34 cellular contexts compared by ENCODE assay signal in the genomic region with DNA sequence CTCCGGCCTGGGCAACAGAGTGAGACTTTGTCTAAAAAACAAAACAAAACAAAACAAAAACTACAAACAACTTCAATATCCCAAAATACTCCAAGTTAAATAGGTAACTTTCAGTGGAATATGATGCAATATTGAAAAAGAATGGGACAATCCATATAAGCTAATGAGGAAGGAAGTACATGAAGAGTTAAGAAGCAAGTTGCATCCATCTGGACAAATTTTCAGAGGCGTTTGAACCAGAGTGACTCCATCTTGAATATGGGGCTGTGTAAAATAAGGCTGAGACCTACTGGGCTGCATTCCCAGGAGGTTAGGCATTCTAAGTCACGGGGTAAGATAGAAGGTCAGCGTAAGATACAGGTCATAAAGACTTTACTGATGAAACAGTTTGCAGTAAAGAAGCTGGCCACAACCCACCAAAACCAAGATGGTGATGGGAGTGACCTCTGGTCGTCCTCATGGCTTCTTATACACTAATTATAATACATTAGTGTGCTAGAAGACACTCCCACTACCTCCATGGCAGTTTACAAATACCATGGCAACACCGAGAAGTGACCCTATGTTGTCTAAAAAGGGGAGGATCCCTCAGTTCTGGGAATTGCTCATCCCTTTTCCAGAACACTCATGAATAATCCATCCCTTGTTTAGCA. TPM values are rescaled to one million over a fixed set of nuclear protein-coding genes. Genes with fewer than 3 reads are reported as not detected.
"Had no signal": no experiment of that assay in that cellular context is flagged by ENCODE, and none has a peak within 500 bp of the region (broad histone marks: within the 10 kb centered on the region; RNA-seq: fewer than 3 reads in every experiment).

No MANE protein-coding gene starts in this region.

- H3K9ac ChIP-seq: parathyroid adenoma had no signal

- H3K27ac ChIP-seq: breast epithelium, gastrocnemius medialis, parathyroid adenoma, suprapubic skin, tibial nerve, uterus had no signal

- H3K9me3 ChIP-seq: adrenal gland, breast epithelium, gastrocnemius medialis, suprapubic skin, tibial nerve, uterus had no signal

- H3K4me1 Mint-ChIP-seq: activated CD4-positive, alpha-beta T cell treated with anti-CD3 and anti-CD28 coated beads for 36 hours; central memory CD8-positive, alpha-beta T cell; stimulated activated effector memory CD8-positive, alpha-beta T cell treated with anti-CD3 and anti-CD28 coated beads, Interleukin-12 subunit alpha, Interleukin-12 subunit beta, amount 100 ng/mL, for 72 hours; stimulated activated naive CD8-positive, alpha-beta T cell treated with anti-CD3 and anti-CD28 coated beads, Interleukin-15, amount 100 ng/mL, for 72 hours had no signal

- H3K36me3 Mint-ChIP-seq: activated naive CD8-positive, alpha-beta T cell; natural killer cell treated with Interleukin-12 subunit alpha and Interleukin-12 subunit beta and Interleukin-15 and Interleukin-18, amount 100 ng/mL, for 72 hours; stimulated activated effector memory CD8-positive, alpha-beta T cell treated with anti-CD3 and anti-CD28 coated beads, Interleukin-12 subunit alpha, Interleukin-12 subunit beta, amount 100 ng/mL, for 72 hours had no signal

- H3K36me3 ChIP-seq: adrenal gland, breast epithelium, gastrocnemius medialis, suprapubic skin, tibial nerve, uterus had no signal

- H3K4me1 ChIP-seq: breast epithelium, parathyroid adenoma had no signal

- H3K4me3 ChIP-seq: adrenal gland, breast epithelium, gastrocnemius medialis, suprapubic skin, tibial nerve, uterus had no signal

- H3K4me3 Mint-ChIP-seq: activated B cell treated with CpG ODN at 0.5 μM for 24 hours; activated CD4-positive, alpha-beta T cell treated with anti-CD3 and anti-CD28 coated beads for 36 hours; activated naive CD8-positive, alpha-beta T cell; activated T-cell treated with anti-CD3 and anti-CD28 coated beads, Interleukin-2, amount 50 U/mL, for 4 hours; central memory CD8-positive, alpha-beta T cell; natural killer cell treated with Interleukin-12 subunit alpha and Interleukin-12 subunit beta and Interleukin-15 and Interleukin-18, amount 100 ng/mL, for 72 hours; stimulated activated effector memory CD8-positive, alpha-beta T cell treated with anti-CD3 and anti-CD28 coated beads, Interleukin-12 subunit alpha, Interleukin-12 subunit beta, amount 100 ng/mL, for 72 hours; stimulated activated naive CD8-positive, alpha-beta T cell treated with anti-CD3 and anti-CD28 coated beads, Interleukin-15, amount 100 ng/mL, for 72 hours had no signal

- H3K27ac Mint-ChIP-seq: activated B cell treated with CpG ODN at 0.5 μM for 24 hours; activated CD4-positive, alpha-beta T cell treated with anti-CD3 and anti-CD28 coated beads for 36 hours; activated naive CD8-positive, alpha-beta T cell; activated T-helper 2 cell treated with anti-CD3 and anti-CD28 coated beads, Interferon-gamma antibody, Interleukin-2, Interleukin-4, amounts not matched to agents 10 μg/mL and 5 μg/mL and 100 μg/mL, durations not matched to agents 14 hours and 24 hours and 36 hours; natural killer cell treated with Interleukin-12 subunit alpha and Interleukin-12 subunit beta and Interleukin-15 and Interleukin-18, amount 100 ng/mL, for 72 hours; stimulated activated effector memory CD8-positive, alpha-beta T cell treated with anti-CD3 and anti-CD28 coated beads, Interleukin-12 subunit alpha, Interleukin-12 subunit beta, amount 100 ng/mL, for 72 hours; stimulated activated naive CD8-positive, alpha-beta T cell treated with anti-CD3 and anti-CD28 coated beads, Interleukin-15, amount 100 ng/mL, for 72 hours had no signal

- H2AFZ ChIP-seq: parathyroid adenoma had no signal

- H3K9me3 Mint-ChIP-seq: activated B cell treated with CpG ODN at 0.5 μM for 24 hours; activated T-cell treated with anti-CD3 and anti-CD28 coated beads, Interleukin-2, amount 50 U/mL, for 4 hours; activated T-helper 2 cell treated with anti-CD3 and anti-CD28 coated beads, Interferon-gamma antibody, Interleukin-2, Interleukin-4, amounts not matched to agents 10 μg/mL and 5 μg/mL and 100 μg/mL, durations not matched to agents 14 hours and 24 hours and 36 hours; central memory CD8-positive, alpha-beta T cell; natural killer cell treated with Interleukin-12 subunit alpha and Interleukin-12 subunit beta and Interleukin-15 and Interleukin-18, amount 100 ng/mL, for 72 hours; stimulated activated effector memory CD8-positive, alpha-beta T cell treated with anti-CD3 and anti-CD28 coated beads, Interleukin-12 subunit alpha, Interleukin-12 subunit beta, amount 100 ng/mL, for 72 hours; stimulated activated naive CD8-positive, alpha-beta T cell treated with anti-CD3 and anti-CD28 coated beads, Interleukin-15, amount 100 ng/mL, for 72 hours had no signal

- H3K27me3 ChIP-seq: tibial nerve, uterus had no signal

- ATAC-seq: activated CD4-positive, alpha-beta T cell treated with anti-CD3 and anti-CD28 coated beads for 36 hours; activated T-cell treated with anti-CD3 and anti-CD28 coated beads, Interleukin-2, amount 50 U/mL, for 4 hours; esophagus mucosa; gastrocnemius medialis; left ventricle myocardium superior; natural killer cell treated with Interleukin-12 subunit alpha and Interleukin-12 subunit beta and Interleukin-15 and Interleukin-18, amount 100 ng/mL, for 72 hours; right cardiac atrium; stimulated activated effector memory CD8-positive, alpha-beta T cell treated with anti-CD3 and anti-CD28 coated beads, Interleukin-12 subunit alpha, Interleukin-12 subunit beta, amount 100 ng/mL, for 72 hours; stimulated activated naive CD8-positive, alpha-beta T cell treated with anti-CD3 and anti-CD28 coated beads, Interleukin-15, amount 100 ng/mL, for 72 hours had no signal

- DNase-seq: activated B cell treated with CpG ODN at 0.5 μM for 24 hours; activated CD4-positive, alpha-beta T cell treated with anti-CD3 and anti-CD28 coated beads for 36 hours; activated CD4-positive, alpha-beta T cell treated with anti-CD3 and anti-CD28 coated beads, Interleukin-2, amount 50 U/mL, for 4 hours; activated CD8-positive, alpha-beta memory T cell treated with anti-CD3 and anti-CD28 coated beads for 24 hours; activated CD8-positive, alpha-beta memory T cell treated with anti-CD3 and anti-CD28 coated beads, Interleukin-2, amount 50 U/mL, for 4 hours; activated naive CD4-positive, alpha-beta T cell; activated T-cell treated with anti-CD3 and anti-CD28 coated beads, Interleukin-2, amount 50 U/mL, for 4 hours; adrenal gland; effector memory CD4-positive, alpha-beta T cell; gastrocnemius medialis; head of caudate nucleus; hypothalamus; left ventricle myocardium superior; right cardiac atrium; stimulated activated CD4-positive, alpha-beta T cell treated with anti-CD3 and anti-CD28 coated beads, Interleukin-2, amount 100 ng/mL, for 24 hours; stimulated activated naive CD8-positive, alpha-beta T cell treated with anti-CD3 and anti-CD28 coated beads, Interleukin-15, amount 100 ng/mL, for 72 hours; T1000; uterus had no signal

- FAIRE-seq: astrocyte, colon, islet of Langerhans had no signal

RNA-seq across cellular contexts. Expression of a gene that starts 58.1 kb away (rescaled TPM):
- total RNA-seq: activated B cell treated with CpG ODN at 0.5 μM for 24 hours; activated CD4-positive, alpha-beta T cell treated with anti-CD3 and anti-CD28 coated beads for 36 hours; activated T-cell treated with anti-CD3 and anti-CD28 coated beads, Interleukin-2, amount 50 U/mL, for 4 hours; activated T-helper 2 cell treated with anti-CD3 and anti-CD28 coated beads, Interferon-gamma antibody, Interleukin-2, Interleukin-4, amounts not matched to agents 10 μg/mL and 5 μg/mL and 100 μg/mL, durations not matched to agents 14 hours and 24 hours and 36 hours; adrenal gland; breast epithelium; dermis microvascular lymphatic vessel endothelial cell; esophagus mucosa; gastrocnemius medialis; left ventricle myocardium superior; natural killer cell treated with Interleukin-12 subunit alpha and Interleukin-12 subunit beta and Interleukin-15 and Interleukin-18, amount 100 ng/mL, for 72 hours; pulmonary artery endothelial cell; right cardiac atrium; skeletal muscle tissue; uterus had no signal
- polyA plus RNA-seq: right cardiac atrium had no signal
